26 cellular contexts compared by ENCODE assay signal in genomic region chr16:77683845-77684526, GRCh38. TPM values are rescaled to one million over a fixed set of nuclear protein-coding genes. Genes with fewer than 3 reads are reported as not detected.
DNase-seq lines count a peak whose midpoint lies in the region; ATAC-seq and TF ChIP-seq lines count a peak whose summit lies in the region.
"Had no signal": no experiment of that assay in that cellular context is flagged by ENCODE, and none has a peak within 500 bp of the region (broad histone marks: within the 10 kb centered on the region; RNA-seq: fewer than 3 reads in every experiment).

No MANE protein-coding gene starts in this region.

- no peaks in the 10 kb centered on the region for H3F3A ChIP-seq in smooth muscle cell (ENCODE audit: low read depth)

- no peaks in the 10 kb centered on the region for H3K27me3 Mint-ChIP-seq in stimulated activated naive B cell treated with anti-CD40 and anti-IgM and Interleukin-4, amounts not matched to agents 10 μg/mL and 1 μg/mL and 100 μg/mL, for 72 hours

- 76% methylated on average over 6 of the region's 6 CpGs for WGBS in smooth muscle cell (ENCODE audit: low lambda C conversion rate)

- no peaks in the 10 kb centered on the region for H4K20me1 ChIP-seq in smooth muscle cell (ENCODE audit: low read depth)

- no peaks in the 10 kb centered on the region for H3K9me3 Mint-ChIP-seq in stimulated activated naive B cell treated with anti-CD40 and anti-IgM and Interleukin-4, amounts not matched to agents 10 μg/mL and 1 μg/mL and 100 μg/mL, for 72 hours
- H3K9me3 Mint-ChIP-seq: activated CD8-positive, alpha-beta T cell treated with anti-CD3 and anti-CD28 coated beads for 36 hours; IgD-negative memory B cell; nephron progenitor cell had no signal

- H3K9ac ChIP-seq in endocrine pancreas (ENCODE audit: control insufficient read depth, insufficient read depth, low read length) (no peak overlapping the region), smooth muscle cell (ENCODE audit: low read depth) (no peak overlapping the region)

- H3K27me3 ChIP-seq in endocrine pancreas (ENCODE audit: control insufficient read depth, insufficient read depth, low read length) (no peaks in the 10 kb centered on the region), smooth muscle cell (ENCODE audit: low read depth) (peaks cover 7% of the 10 kb centered on the region)
- H3K27me3 ChIP-seq: brain microvascular endothelial cell, suprapubic skin had no signal

- no peak overlapping the region for H3K27ac ChIP-seq in smooth muscle cell (ENCODE audit: low read depth)
- H3K27ac ChIP-seq: brain microvascular endothelial cell, suprapubic skin had no signal

- no peak overlapping the region for H3K4me2 ChIP-seq in smooth muscle cell

- H3K4me3 Mint-ChIP-seq in stimulated activated naive B cell treated with anti-CD40 and anti-IgM and Interleukin-4, amounts not matched to agents 10 μg/mL and 1 μg/mL and 100 μg/mL, for 72 hours: no peak overlapping the region
- H3K4me3 Mint-ChIP-seq: activated CD8-positive, alpha-beta T cell treated with anti-CD3 and anti-CD28 coated beads for 36 hours; CD14-positive monocyte; IgD-negative memory B cell; nephron progenitor cell had no signal

- H3K36me3 Mint-ChIP-seq in stimulated activated naive B cell treated with anti-CD40 and anti-IgM and Interleukin-4, amounts not matched to agents 10 μg/mL and 1 μg/mL and 100 μg/mL, for 72 hours: no peaks in the 10 kb centered on the region
- H3K36me3 Mint-ChIP-seq: CD14-positive monocyte, IgD-negative memory B cell had no signal

- no peaks in the 10 kb centered on the region for H3K36me3 ChIP-seq in endocrine pancreas (ENCODE audit: control insufficient read depth, insufficient read depth, low read length)
- H3K36me3 ChIP-seq in smooth muscle cell (ENCODE audit: low read depth): no peaks in the 10 kb centered on the region
- H3K36me3 ChIP-seq: brain microvascular endothelial cell, HAP-1, suprapubic skin had no signal

- peaks cover 12% of the 10 kb centered on the region for H3K4me1 ChIP-seq in endocrine pancreas (ENCODE audit: control insufficient read depth, insufficient read depth, low read length)
- H3K4me1 ChIP-seq in smooth muscle cell (ENCODE audit: low read depth): no peaks in the 10 kb centered on the region
- H3K4me1 ChIP-seq: HAP-1, suprapubic skin had no signal

- peaks cover 0 to 6% of the 10 kb centered on the region in 2 donors for H3K4me1 Mint-ChIP-seq in stimulated activated naive B cell treated with anti-CD40 and anti-IgM and Interleukin-4, amounts not matched to agents 10 μg/mL and 1 μg/mL and 100 μg/mL, for 72 hours
- H3K4me1 Mint-ChIP-seq: nephron progenitor cell had no signal

- ATAC-seq in stimulated activated naive B cell treated with anti-CD40 and anti-IgM and Interleukin-4, amounts not matched to agents 10 μg/mL and 1 μg/mL and 100 μg/mL, for 72 hours (replicated peaks): no peak
- ATAC-seq: activated CD4-positive, CD25-positive, alpha-beta regulatory T cell treated with anti-CD3 and anti-CD28 coated beads, Interleukin-2, amount 50 U/mL, for 24 hours; activated CD8-positive, alpha-beta T cell treated with anti-CD3 and anti-CD28 coated beads for 36 hours; left lobe of liver; Right ventricle myocardium inferior had no signal

- no peaks in the 10 kb centered on the region for H3K79me2 ChIP-seq in smooth muscle cell (ENCODE audit: low read depth)

- H2AFZ ChIP-seq in smooth muscle cell (ENCODE audit: low read depth): no peak overlapping the region

- no peak for TF ChIP-seq CTCF in smooth muscle cell (IDR thresholded peaks at IDR 0.05; ENCODE audit: borderline replicate concordance, insufficient read depth, poor library complexity, severe bottlenecking)

- DNase-seq in NOMO-1 treated with DMSO at 0.1 percent for 48 hours (lab: John Stamatoyannopoulos, UW; ENCODE audit: unreplicated experiment) (peak; percentile 20), NOMO-1 treated with dmso at 0.1 percent for 144 hours (lab: John Stamatoyannopoulos, UW; ENCODE audit: unreplicated experiment) (no peak), NCI-H1930 (lab: John Stamatoyannopoulos, UW) (peak; percentile 18 to 49), superior temporal gyrus (ENCODE audit: extremely low spot score) (peak; percentile 43), smooth muscle cell (lab: John Stamatoyannopoulos, UW; ENCODE audit: unreplicated experiment) (no peak)
- DNase-seq in stimulated activated naive B cell treated with anti-CD40 and anti-IgM and Interleukin-4, amounts not matched to agents 10 μg/mL and 1 μg/mL and 100 μg/mL, for 72 hours: no peak
- DNase-seq in activated naive CD4-positive, alpha-beta T cell treated with anti-CD3 and anti-CD28 coated beads, Interleukin-2, amount 50 U/mL, for 16 hours: no peak
- DNase-seq: activated CD8-positive, alpha-beta T cell treated with anti-CD3 and anti-CD28 coated beads for 36 hours; activated gamma-delta T cell; activated T-cell treated with anti-CD3 and anti-CD28 coated beads for 4 hours; brain microvascular endothelial cell; GDM1; NCI-H2081; NCI-H69; nephron progenitor cell; OCI-M1; stimulated activated CD4-positive, alpha-beta T cell treated with anti-CD3 and anti-CD28 coated beads, Interleukin-1b, Interleukin-23, amount 100 ng/mL, for 48 hours had no signal

- H3K27ac Mint-ChIP-seq in stimulated activated naive B cell treated with anti-CD40 and anti-IgM and Interleukin-4, amounts not matched to agents 10 μg/mL and 1 μg/mL and 100 μg/mL, for 72 hours: no peak overlapping the region
- H3K27ac Mint-ChIP-seq: activated CD8-positive, alpha-beta T cell treated with anti-CD3 and anti-CD28 coated beads for 36 hours; CD14-positive monocyte; IgD-negative memory B cell; nephron progenitor cell; progenitor cell of endocrine pancreas had no signal

- no peaks in the 10 kb centered on the region for H3K9me3 ChIP-seq in endocrine pancreas (ENCODE audit: control insufficient read depth, low read length)
- no peaks in the 10 kb centered on the region for H3K9me3 ChIP-seq in smooth muscle cell (replicated peaks; ENCODE audit: low read depth)
- H3K9me3 ChIP-seq: HAP-1, suprapubic skin had no signal

- H3K4me3 ChIP-seq in endocrine pancreas (ENCODE audit: control insufficient read depth, insufficient read depth, low read length): peak overlapping the region; percentile 35
- no peak overlapping the region for H3K4me3 ChIP-seq in smooth muscle cell
- H3K4me3 ChIP-seq: HAP-1, suprapubic skin had no signal

RNA-seq across cellular contexts. Expression of gene NUDT7, which starts 38.3 kb away (rescaled TPM):
- 2.8 and 3.3 TPM in 2 replicates for total RNA-seq in smooth muscle cell
- 4.6 and 5.6 TPM in 2 replicates for polyA plus RNA-seq in smooth muscle cell

Comparison
In these comparisons a context has a peak if more than half of its experiments do, and no peak if none do; other contexts are left out.
1. DNase-seq: peak in NOMO-1 treated with DMSO at 0.1 percent for 48 hours (single experiment), NCI-H1930 (2 of 2) and superior temporal gyrus (single experiment); none in NOMO-1 treated with dmso at 0.1 percent for 144 hours (single experiment), smooth muscle cell (single experiment), stimulated activated naive B cell treated with anti-CD40 and anti-IgM and Interleukin-4, amounts not matched to agents 10 μg/mL and 1 μg/mL and 100 μg/mL, for 72 hours (single experiment) and activated naive CD4-positive, alpha-beta T cell treated with anti-CD3 and anti-CD28 coated beads, Interleukin-2, amount 50 U/mL, for 16 hours (single experiment).